In the genomic region with DNA sequence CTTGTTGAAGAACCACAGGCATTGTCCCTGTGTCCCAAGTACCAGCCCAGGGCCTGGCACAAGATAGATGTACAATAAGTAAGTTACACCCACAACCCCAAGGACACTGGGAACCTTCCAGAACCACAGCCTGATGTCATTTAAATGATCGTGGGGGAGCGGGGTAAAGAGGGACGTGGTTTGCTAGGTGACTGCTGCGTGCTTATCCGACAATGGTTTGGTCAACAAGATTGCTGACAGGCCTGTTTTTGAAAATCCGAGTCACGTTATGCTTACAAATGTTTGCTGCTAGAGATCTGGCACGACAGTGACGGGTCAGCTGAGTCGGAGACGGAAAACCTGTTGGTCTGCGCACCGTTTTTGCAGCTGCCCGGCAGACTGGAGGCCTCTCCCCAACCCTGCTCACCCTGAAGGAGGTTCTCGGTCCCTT, we compare ENCODE assay signal across 10 cellular contexts. TPM values are rescaled to one million over a fixed set of nuclear protein-coding genes. Genes with fewer than 3 reads are reported as not detected.
A peak's percentile ranks its signal among the peaks of the same experiment; 100 is the strongest.
DNase-seq lines count a peak whose midpoint lies in the region; ATAC-seq, FAIRE-seq and TF ChIP-seq lines count a peak whose summit lies in the region.
"Had no signal": no experiment of that assay in that cellular context is flagged by ENCODE, and none has a peak within 500 bp of the region (broad histone marks: within the 10 kb centered on the region; RNA-seq: fewer than 3 reads in every experiment).

No MANE protein-coding gene starts in this region.

- H3K36me3 ChIP-seq in BLaER1 treated with 17β-estradiol and CSF1 and Interleukin-3, amounts not matched to agents 10 nM and 100 nM, result peaks cover 2 to 70% (median 64%) of the 10 kb centered on the region in 11 experiments; a peak in 21 of 22 replicates
- H3K36me3 ChIP-seq in muscle layer of duodenum (ENCODE audit: control insufficient read depth in 1 of 2, insufficient read depth in 2 of 2, low read length in 2 of 2) (peaks cover 0 to 9% of the 10 kb centered on the region in 2 donors), kidney (ENCODE audit: control insufficient read depth in 1 of 2, insufficient read depth in 2 of 2, low read length in 2 of 2) (no peaks in the 10 kb centered on the region)

- H3K9me3 ChIP-seq in BLaER1 treated with 17β-estradiol and CSF1 and Interleukin-3, amounts not matched to agents 10 nM and 100 nM (replicated peaks in 1 of 11), result peaks cover 0 to 22% (median 0%) of the 10 kb centered on the region in 11 experiments; a peak in 4 of 22 replicates
- H3K9me3 ChIP-seq in muscle layer of duodenum (ENCODE audit: control insufficient read depth in 1 of 2, low read length in 2 of 2), result no peaks in the 10 kb centered on the region
- no peaks in the 10 kb centered on the region for H3K9me3 ChIP-seq in kidney (ENCODE audit: control insufficient read depth in 1 of 2, low read length in 2 of 2)

- peaks cover 43 to 71% (median 61%) of the 10 kb centered on the region in 10 experiments for H3K4me1 ChIP-seq in BLaER1 treated with 17β-estradiol and CSF1 and Interleukin-3, amounts not matched to agents 10 nM and 100 nM
- peaks cover 7 to 8% of the 10 kb centered on the region in 2 donors for H3K4me1 ChIP-seq in muscle layer of duodenum (ENCODE audit: control insufficient read depth in 1 of 2, insufficient read depth in 2 of 2, low read length in 2 of 2)
- peaks cover 3 to 38% of the 10 kb centered on the region in 2 donors for H3K4me1 ChIP-seq in kidney (ENCODE audit: control insufficient read depth in 1 of 2, insufficient read depth in 1 of 2, low read depth in 1 of 2, low read length in 2 of 2)

- H3K4me2 ChIP-seq in BLaER1 treated with 17β-estradiol and CSF1 and Interleukin-3, amounts not matched to agents 10 nM and 100 nM, result peak overlapping the region in 8 of 11 experiments; percentile 39 to 88 (median 57); a peak in 15 of 22 replicates

- no peak for TF ChIP-seq CTCF in kidney (IDR thresholded peaks at IDR 0.05; ENCODE audit: borderline replicate concordance, extremely low read depth, insufficient read depth)

- H4K20me1 ChIP-seq in BLaER1 treated with 17β-estradiol and CSF1 and Interleukin-3, amounts not matched to agents 10 nM and 100 nM, result peaks cover 0 to 64% (median 44%) of the 10 kb centered on the region in 11 experiments; a peak in 18 of 22 replicates

- ATAC-seq in GM18502 (IDR thresholded peaks at IDR 0.05; ENCODE audit: poor library complexity, unreplicated experiment) (no peak), HG03139 (IDR thresholded peaks at IDR 0.05; ENCODE audit: unreplicated experiment) (no peak)
- ATAC-seq: SK-N-SH treated with all-trans-retinoic acid at 6 μM for 48 hours had no signal

- no peak overlapping the region for H3K4me3 ChIP-seq in BLaER1 treated with 17β-estradiol and CSF1 and Interleukin-3, amounts not matched to agents 10 nM and 100 nM
- H3K4me3 ChIP-seq in muscle layer of duodenum (ENCODE audit: low read depth in 1 of 2, low read length in 2 of 2) (peak overlapping the region; percentile 22 to 28), kidney (ENCODE audit: low read length in 2 of 2) (no peak overlapping the region)

- no peaks in the 10 kb centered on the region for H3K27me3 ChIP-seq in BLaER1 treated with 17β-estradiol and CSF1 and Interleukin-3, amounts not matched to agents 10 nM and 100 nM
- H3K27me3 ChIP-seq in muscle layer of duodenum (ENCODE audit: low read depth, low read length), result no peaks in the 10 kb centered on the region

- intact Hi-C loops in kidney (cut with DNase I), result no loop called here

- FAIRE-seq in kidney (lab: Jason Lieb, UNC), result no peak

- peak overlapping the region in 10 of 11 experiments; percentile 19 to 56 (median 39); a peak in 14 of 22 replicates for H3K27ac ChIP-seq in BLaER1 treated with 17β-estradiol and CSF1 and Interleukin-3, amounts not matched to agents 10 nM and 100 nM
- H3K27ac ChIP-seq in muscle layer of duodenum (ENCODE audit: low read length), result peak overlapping the region; percentile 71
- peak overlapping the region in 1 of 2 donors; percentile 59 for H3K27ac ChIP-seq in kidney (ENCODE audit: low read depth in 2 of 2, low read length in 2 of 2)

- peak; percentile 5 for DNase-seq in LHCN-M2 (ENCODE audit: low read depth)
- DNase-seq in astrocyte of the hippocampus (ENCODE audit: low read depth, low spot score), result peak; percentile 59
- DNase-seq in activated gamma-delta T cell treated with Interleukin-2 at 50 U/mL for 16 hours, result no peak
- DNase-seq in kidney, result no peak
- DNase-seq: AML-193 had no signal

- peak overlapping the region in 4 of 11 experiments; percentile 19 to 51 (median 24); a peak in 4 of 22 replicates for H3K9ac ChIP-seq in BLaER1 treated with 17β-estradiol and CSF1 and Interleukin-3, amounts not matched to agents 10 nM and 100 nM
- no peak overlapping the region for H3K9ac ChIP-seq in kidney (ENCODE audit: low read length in 2 of 2)

RNA-seq across cellular contexts. Expression of a gene that starts 22.8 kb away (rescaled TPM):
- total RNA-seq in LHCN-M2 (2014; rRNA removed) (85.8 and 92.1 TPM in 2 replicates), kidney (122 TPM)
- polyA plus RNA-seq in LHCN-M2 (2012), result 232 TPM
- 136 TPM for polyA plus RNA-seq in kidney (ENCODE audit: insufficient read depth, low read depth, low replicate concordance)

RNA-seq across cellular contexts. Expression of a gene that starts 53.2 kb away (rescaled TPM):
- total RNA-seq in LHCN-M2 (2014; rRNA removed) (40.7 and 45.5 TPM in 2 replicates), kidney (76.6 TPM)
- 21.0 TPM for polyA plus RNA-seq in LHCN-M2 (2012)
- 13.7 TPM for polyA plus RNA-seq in kidney (ENCODE audit: insufficient read depth, low read depth, low replicate concordance)

Comparison
In these comparisons a context has a peak if more than half of its experiments do, and no peak if none do; other contexts are left out.
1. H3K4me3 ChIP-seq: peak in muscle layer of duodenum (2 of 2); none in BLaER1 treated with 17β-estradiol and CSF1 and Interleukin-3, amounts not matched to agents 10 nM and 100 nM (0 of 10) and kidney (0 of 2).
2. DNase-seq: peak in LHCN-M2 (single experiment) and astrocyte of the hippocampus (single experiment); none in activated gamma-delta T cell treated with Interleukin-2 at 50 U/mL for 16 hours (single experiment) and kidney (single experiment).